12 cellular contexts compared by ENCODE assay signal in genomic region chr1:17122449-17123194, GRCh38. TPM values are rescaled to one million over a fixed set of nuclear protein-coding genes. Genes with fewer than 3 reads are reported as not detected.
DNase-seq lines count a peak whose midpoint lies in the region; ATAC-seq, FAIRE-seq and TF ChIP-seq lines count a peak whose summit lies in the region.
"Had no signal": no experiment of that assay in that cellular context is flagged by ENCODE, and none has a peak within 500 bp of the region (broad histone marks: within the 10 kb centered on the region; RNA-seq: fewer than 3 reads in every experiment).

No MANE protein-coding gene starts in this region.

- H3K4me3 ChIP-seq in A549 (no peak overlapping the region), heart right ventricle (no peak overlapping the region)

- peak overlapping the region; percentile 19 to 95; a peak in 3 of 6 replicates for H3K27ac ChIP-seq in A549
- peak overlapping the region in 1 of 10 donors; percentile 14 for H3K27ac ChIP-seq in heart right ventricle

- CTCF ChIA-PET in A549 (lab: Yijun Ruan, JAX) = interaction anchor here (1.1 to 13.4 kb wide), 8 partner anchors 46 to 283 kb away, joined by 3 to 380 read pairs (median 5); no protein-coding TSS in a partner anchor

- DNase-seq in A549 (ENCODE audit: low read depth in 1 of 2, low spot score in 1 of 2) (peak in 1 of 2 experiments; percentile 36), EH (ENCODE audit: low read depth) (peak; percentile 36), RPMI8226 (peak; percentile 33), heart right ventricle (no peak), SHP77 treated with DMSO at 0.1 percent for 48 hours (lab: John Stamatoyannopoulos, UW) (no peak)
- DNase-seq: activated CD4-positive, alpha-beta memory T cell treated with anti-CD3 and anti-CD28 coated beads, Interleukin-2, amount 10 ng/mL, durations not matched to agents 7 days and 5 days; activated naive CD4-positive, alpha-beta T cell treated with anti-CD3 and anti-CD28 coated beads, Interleukin-2, amount 50 U/mL, for 16 hours; COR-L47; stimulated activated naive CD8-positive, alpha-beta T cell treated with anti-CD3 and anti-CD28 coated beads, Interleukin-15, Interleukin-2, amounts not matched to agents 100 U/mL and 50 U/mL, for 24 hours had no signal

- FAIRE-seq in A549 (lab: Jason Lieb, UNC) = no peak

- no peak for TF ChIP-seq POLR2A in A549 (IDR thresholded peaks at IDR 0.05; ENCODE audit: low read length)

- H3K36me3 ChIP-seq in heart right ventricle = no peaks in the 10 kb centered on the region

- TF ChIP-seq RAD21 in A549 (conservative IDR thresholded peaks at IDR 0.05 in 1 of 2, IDR thresholded peaks at IDR 0.05 in 1 of 2) = no peak

- intact Hi-C loops in heart right ventricle (cut with DNase I) = loop anchor here in 7 of 10 donors (2.0 to 10.0 kb wide), 5 partner anchors 58 to 285 kb away; no protein-coding TSS in a partner anchor

- WGBS in A549 (ENCODE audit: missing lambda C conversion rate) = 48% methylated on average over 9 of the region's 9 CpGs
- WGBS in heart right ventricle, 2 donors = 22 to 28% methylated on average over 9 of the region's 9 CpGs

- TF ChIP-seq CTCF in A549 (IDR thresholded peaks at IDR 0.05) (no peak), heart right ventricle (IDR thresholded peaks at IDR 0.05) (no peak)

- no peaks in the 10 kb centered on the region for H3K9me3 ChIP-seq in A549
- H3K9me3 ChIP-seq in heart right ventricle = no peaks in the 10 kb centered on the region

- H3K27me3 ChIP-seq in heart right ventricle = peaks cover 0 to 45% (median 26%) of the 10 kb centered on the region in 7 donors

- peaks cover 41% of the 10 kb centered on the region for H3K4me1 ChIP-seq in A549
- H3K4me1 ChIP-seq in heart right ventricle = peaks cover 0 to 47% (median 17%) of the 10 kb centered on the region in 9 donors

- POLR2A ChIA-PET in A549 (lab: Yijun Ruan, JAX) = no interaction called here

- no peak for TF ChIP-seq EP300 in A549 (IDR thresholded peaks at IDR 0.05)

- peak overlapping the region; percentile 35; the same call in 1 of the 3 replicates for H3K4me2 ChIP-seq in A549

- ATAC-seq in A549 (no peak), heart right ventricle (peak in 5 of 8 donors; percentile 36 to 75 (median 57)), GM21576 (IDR thresholded peaks at IDR 0.05; ENCODE audit: unreplicated experiment) (no peak), GM21360 (IDR thresholded peaks at IDR 0.05; ENCODE audit: unreplicated experiment) (no peak), GM21723 (IDR thresholded peaks at IDR 0.05; ENCODE audit: unreplicated experiment) (no peak)
- ATAC-seq: stimulated activated naive CD8-positive, alpha-beta T cell treated with anti-CD3 and anti-CD28 coated beads, Interleukin-15, Interleukin-2, amounts not matched to agents 100 U/mL and 50 U/mL, for 24 hours had no signal

TF ChIP-seq in A549, 52 proteins besides CTCF, POLR2A, EP300 and RAD21:
- TF ChIP-seq KDM5A (IDR thresholded peaks at IDR 0.05) (no peak), HOXA7 (CRISPR knock-in tag; IDR thresholded peaks at IDR 0.05) (no peak), ATOH8 (CRISPR knock-in tag; IDR thresholded peaks at IDR 0.05; ENCODE audit: low read depth) (no peak), CHD4 (IDR thresholded peaks at IDR 0.05; ENCODE audit: borderline replicate concordance) (no peak), BCL3 (IDR thresholded peaks at IDR 0.05) (no peak), REST (IDR thresholded peaks at IDR 0.05) (no peak), ZC3H11A (IDR thresholded peaks at IDR 0.05) (no peak), HDAC2 (IDR thresholded peaks at IDR 0.05) (no peak), HOXB13 (CRISPR knock-in tag; IDR thresholded peaks at IDR 0.05; ENCODE audit: low read depth) (no peak), PBX3 (IDR thresholded peaks at IDR 0.05) (no peak), EHMT2 (IDR thresholded peaks at IDR 0.05; ENCODE audit: low read depth) (no peak), PHF8 (IDR thresholded peaks at IDR 0.05; ENCODE audit: borderline replicate concordance, low read depth) (no peak), MYC (IDR thresholded peaks at IDR 0.05; ENCODE audit: borderline replicate concordance, low read length) (no peak), CEBPB (IDR thresholded peaks at IDR 0.05) (no peak)

RNA-seq across cellular contexts. Expression of gene PADI2, which starts 3.4 kb away (rescaled TPM):
- polyA plus RNA-seq in A549 (2011; rRNA removed) = 1.3 and 1.6 TPM in 2 replicates
- 1.0 and 1.1 TPM in 2 replicates for polyA plus RNA-seq in A549 (2012; cell fraction: cytosol; rRNA removed)
- 1.5 TPM in 2 replicates for polyA plus RNA-seq in A549 (2012; cell fraction: nucleus; rRNA removed)
- polyA plus RNA-seq in A549 (2017; fragmentation: RNase III; extraction: RNeasy Plus Mini Kit Qiagen cat#74134 plus additional on column Dnase treatment) = 1.1 to 1.5 TPM (median 1.3 TPM) in 3 replicates
- polyA minus RNA-seq in A549 (2011; rRNA and poly(A)+ RNA removed) = 2.1 and 3.8 TPM in 2 replicates
- total RNA-seq in heart right ventricle = 1 to 10 TPM in 1 of 10 donors, under 1 TPM in 9; 0.12 to 1.1 (median 0.58) TPM
- polyA plus RNA-seq in heart right ventricle = under 1 TPM; 0.07 TPM
- total RNA-seq: activated CD4-positive, alpha-beta memory T cell treated with anti-CD3 and anti-CD28 coated beads, Interleukin-2, amount 10 ng/mL, durations not matched to agents 7 days and 5 days had no signal

Comparison
In these comparisons a context has a peak if more than half of its experiments do, and no peak if none do; other contexts are left out.
1. ATAC-seq: peak in heart right ventricle (5 of 8); none in A549 (0 of 2), GM21576 (single experiment), GM21360 (single experiment) and GM21723 (single experiment).
2. DNase-seq: peak in EH (single experiment) and RPMI8226 (single experiment); none in heart right ventricle (0 of 2) and SHP77 treated with DMSO at 0.1 percent for 48 hours (single experiment).